15 cellular contexts compared by ENCODE assay signal in genomic region chr3:28971156-28971555, GRCh38.
A peak's percentile ranks its signal among the peaks of the same experiment; 100 is the strongest.
DNase-seq lines count a peak whose midpoint lies in the region; ATAC-seq and TF ChIP-seq lines count a peak whose summit lies in the region.
"Had no signal": no experiment of that assay in that cellular context is flagged by ENCODE, and none has a peak within 500 bp of the region (broad histone marks: within the 10 kb centered on the region; RNA-seq: fewer than 3 reads in every experiment).

No MANE protein-coding gene starts in this region.

- no peaks in the 10 kb centered on the region for H3K27me3 ChIP-seq in tibial artery
- no peaks in the 10 kb centered on the region for H3K27me3 ChIP-seq in right lobe of liver
- H3K27me3 ChIP-seq: BLaER1 had no signal

- H3K9me3 ChIP-seq in tibial artery, result peaks cover 0 to 11% (median 0%) of the 10 kb centered on the region in 3 donors
- peaks cover 0 to 8% (median 0%) of the 10 kb centered on the region in 4 donors for H3K9me3 ChIP-seq in right lobe of liver
- H3K9me3 ChIP-seq: Caco-2 had no signal

- no peak for TF ChIP-seq CTCF in chondrocyte (IDR thresholded peaks at IDR 0.05)
- TF ChIP-seq CTCF in fibroblast of pulmonary artery (IDR thresholded peaks at IDR 0.05; ENCODE audit: low read length, missing control alignments), result no peak
- TF ChIP-seq CTCF in tibial artery (IDR thresholded peaks at IDR 0.05), result no peak
- TF ChIP-seq CTCF in right lobe of liver (IDR thresholded peaks at IDR 0.05), result no peak

- peaks cover 31% of the 10 kb centered on the region for H3K4me1 Mint-ChIP-seq in chondrocyte (ENCODE audit: low read depth)
- H3K4me1 Mint-ChIP-seq: CD8-positive, alpha-beta memory T cell had no signal

- peaks cover 11% of the 10 kb centered on the region for H3K36me3 Mint-ChIP-seq in chondrocyte (ENCODE audit: low read depth)

- H3K27ac Mint-ChIP-seq in chondrocyte (ENCODE audit: unreplicated experiment), result peak overlapping the region; percentile 71
- H3K27ac Mint-ChIP-seq: CD8-positive, alpha-beta memory T cell had no signal

- H3K4me1 ChIP-seq in tibial artery (peaks cover 0 to 18% (median 6%) of the 10 kb centered on the region in 4 donors), right lobe of liver (no peaks in the 10 kb centered on the region)
- H3K4me1 ChIP-seq: BLaER1, Caco-2 had no signal

- H3K4me3 ChIP-seq in fibroblast of pulmonary artery (replicated peaks; ENCODE audit: low read depth, low read length) (no peak overlapping the region), tibial artery (no peak overlapping the region), right lobe of liver (no peak overlapping the region)
- H3K4me3 ChIP-seq: BLaER1 had no signal

- TF ChIP-seq POLR2A in right lobe of liver (IDR thresholded peaks at IDR 0.05), result no peak

- H3K27ac ChIP-seq in tibial artery (peak overlapping the region; percentile 9 to 33), right lobe of liver (no peak overlapping the region)
- H3K27ac ChIP-seq: BLaER1, HL-60 had no signal

- intact Hi-C loops in tibial artery (cut with DNase I; ENCODE audit: low total_unique reads) (no loop called here), right lobe of liver (cut with DNase I) (no loop called here)

- H3K4me3 Mint-ChIP-seq in chondrocyte (ENCODE audit: unreplicated experiment), result no peak overlapping the region
- H3K4me3 Mint-ChIP-seq: CD8-positive, alpha-beta memory T cell had no signal

- ATAC-seq in right lobe of liver, result no peak
- ATAC-seq: HCT116 had no signal

- peaks cover 29% of the 10 kb centered on the region for H3K9me3 Mint-ChIP-seq in chondrocyte (ENCODE audit: low read depth)

- no peaks in the 10 kb centered on the region for H3K27me3 Mint-ChIP-seq in chondrocyte (ENCODE audit: low read depth)
- H3K27me3 Mint-ChIP-seq: CD8-positive, alpha-beta memory T cell had no signal

- WGBS in right lobe of liver (ENCODE audit: insufficient coverage, low coverage, low lambda C conversion rate, missing lambda C conversion rate), result 56% methylated on average over 3 of the region's 3 CpGs

- H3K36me3 ChIP-seq in tibial artery (no peaks in the 10 kb centered on the region), right lobe of liver (no peaks in the 10 kb centered on the region)
- H3K36me3 ChIP-seq: BLaER1 had no signal

- DNase-seq in EH (ENCODE audit: low read depth) (peak; percentile 18), chondrocyte (ENCODE audit: low spot score) (no peak), fibroblast of pulmonary artery (ENCODE audit: low read depth) (peak; percentile 8), tibial artery (no peak), NCI-H69 (lab: John Stamatoyannopoulos, UW) (no peak), NCI-H524 treated with DMSO at 0.1 percent for 48 hours (lab: John Stamatoyannopoulos, UW) (no peak), right lobe of liver (no peak)
- DNase-seq: 8988T; AML-193; Caco-2; CD8-positive, alpha-beta memory T cell; DMS53 had no signal

Comparison
In these comparisons a context has a peak if more than half of its experiments do, and no peak if none do; other contexts are left out.
1. DNase-seq: peak in EH (single experiment) and fibroblast of pulmonary artery (single experiment); none in chondrocyte (single experiment), tibial artery (0 of 2), NCI-H69 (single experiment), NCI-H524 treated with DMSO at 0.1 percent for 48 hours (single experiment) and right lobe of liver (0 of 3).
2. H3K27ac ChIP-seq: peak in tibial artery (2 of 2); none in right lobe of liver (0 of 3).